1 cellular context compared by ENCODE assay signal in the genomic region with DNA sequence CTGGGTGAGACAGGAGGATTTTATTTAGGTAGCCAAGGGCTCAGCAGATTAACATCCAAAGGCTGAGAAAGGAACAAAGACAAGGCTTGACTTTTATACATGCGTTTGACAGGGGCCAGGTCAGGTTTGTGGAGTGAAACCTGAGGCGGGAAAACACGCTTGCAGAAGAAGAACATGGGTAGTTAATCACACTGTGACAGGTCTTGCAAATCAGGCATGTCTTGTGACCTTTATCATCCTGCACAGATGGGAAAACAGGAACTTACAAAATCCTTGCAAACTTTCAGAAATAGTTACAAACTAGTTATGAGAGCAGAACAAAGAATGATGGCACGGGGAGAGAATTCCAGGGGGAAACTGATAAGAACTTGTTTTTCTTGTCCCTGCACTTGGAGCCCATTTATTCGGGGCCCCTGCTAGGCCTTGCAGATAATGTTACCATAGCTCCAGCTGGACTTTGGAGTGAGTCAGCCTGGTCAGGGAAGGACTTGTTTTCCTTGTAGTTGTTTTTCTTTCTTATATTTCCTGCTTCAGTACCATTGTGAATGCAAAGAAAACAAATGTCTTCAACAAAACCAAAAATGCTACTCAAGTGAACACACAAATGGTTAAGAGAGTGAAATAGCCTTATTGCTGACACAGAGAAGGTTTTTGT.
A peak's percentile ranks its signal among the peaks of the same experiment; 100 is the strongest.
TF ChIP-seq lines count a peak whose summit lies in the region.

No MANE protein-coding gene starts in this region.

TF ChIP-seq in HepG2, 621 proteins besides CTCF, POLR2A, EP300 and RAD21 (continued from another document and continues in another):
- TF ChIP-seq TFDP1 (CRISPR knock-in tag; IDR thresholded peaks at IDR 0.05; ENCODE audit: borderline replicate concordance) (peak; percentile 35; the same call in 1 of the 2 replicates), KDM2A (CRISPR knock-in tag; IDR thresholded peaks at IDR 0.05; ENCODE audit: borderline replicate concordance, low read depth) (no peak), ZNF879 (CRISPR knock-in tag; IDR thresholded peaks at IDR 0.05) (no peak), ZNF552 (CRISPR knock-in tag; IDR thresholded peaks at IDR 0.05; ENCODE audit: borderline replicate concordance) (no peak), KLF9 (CRISPR knock-in tag; IDR thresholded peaks at IDR 0.05; ENCODE audit: low read depth) (no peak), ZBTB2 (CRISPR knock-in tag; IDR thresholded peaks at IDR 0.05; ENCODE audit: low read depth) (no peak), THAP11 (CRISPR knock-in tag; IDR thresholded peaks at IDR 0.05) (peak; percentile 61), PRDM4 (CRISPR knock-in tag; IDR thresholded peaks at IDR 0.05; ENCODE audit: borderline replicate concordance) (no peak), MLX (CRISPR knock-in tag; IDR thresholded peaks at IDR 0.05) (no peak), KLF15 (CRISPR knock-in tag; IDR thresholded peaks at IDR 0.05; ENCODE audit: borderline replicate concordance) (no peak), ARID2 (CRISPR knock-in tag; IDR thresholded peaks at IDR 0.05; ENCODE audit: borderline replicate concordance) (no peak), EZH2 (conservative IDR thresholded peaks at IDR 0.05; ENCODE audit: low read depth, low read length) (no peak), HNF1B (CRISPR knock-in tag; IDR thresholded peaks at IDR 0.05) (no peak), ZNF839 (CRISPR knock-in tag; IDR thresholded peaks at IDR 0.05; ENCODE audit: borderline replicate concordance) (no peak), ZNF572 (CRISPR knock-in tag; IDR thresholded peaks at IDR 0.05) (no peak), REL (CRISPR knock-in tag; conservative IDR thresholded peaks at IDR 0.05) (no peak), TRIM24 (CRISPR knock-in tag; IDR thresholded peaks at IDR 0.05) (no peak), SAFB2 (CRISPR knock-in tag; IDR thresholded peaks at IDR 0.05; ENCODE audit: borderline replicate concordance, low read depth) (no peak), ATAD3A (CRISPR knock-in tag; IDR thresholded peaks at IDR 0.05) (no peak), ZBTB7B (CRISPR knock-in tag; IDR thresholded peaks at IDR 0.05) (peak; percentile 40; the same call in 1 of the 2 replicates), ZBTB7A (CRISPR knock-in tag; IDR thresholded peaks at IDR 0.05) (no peak), KDM3A (CRISPR knock-in tag; IDR thresholded peaks at IDR 0.05; ENCODE audit: low read depth) (no peak), CBX2 (IDR thresholded peaks at IDR 0.05; ENCODE audit: low read depth, low read length) (no peak), CBX2 (CRISPR knock-in tag; IDR thresholded peaks at IDR 0.05; ENCODE audit: low read depth) (no peak)
- TF ChIP-seq, protein P1, sequence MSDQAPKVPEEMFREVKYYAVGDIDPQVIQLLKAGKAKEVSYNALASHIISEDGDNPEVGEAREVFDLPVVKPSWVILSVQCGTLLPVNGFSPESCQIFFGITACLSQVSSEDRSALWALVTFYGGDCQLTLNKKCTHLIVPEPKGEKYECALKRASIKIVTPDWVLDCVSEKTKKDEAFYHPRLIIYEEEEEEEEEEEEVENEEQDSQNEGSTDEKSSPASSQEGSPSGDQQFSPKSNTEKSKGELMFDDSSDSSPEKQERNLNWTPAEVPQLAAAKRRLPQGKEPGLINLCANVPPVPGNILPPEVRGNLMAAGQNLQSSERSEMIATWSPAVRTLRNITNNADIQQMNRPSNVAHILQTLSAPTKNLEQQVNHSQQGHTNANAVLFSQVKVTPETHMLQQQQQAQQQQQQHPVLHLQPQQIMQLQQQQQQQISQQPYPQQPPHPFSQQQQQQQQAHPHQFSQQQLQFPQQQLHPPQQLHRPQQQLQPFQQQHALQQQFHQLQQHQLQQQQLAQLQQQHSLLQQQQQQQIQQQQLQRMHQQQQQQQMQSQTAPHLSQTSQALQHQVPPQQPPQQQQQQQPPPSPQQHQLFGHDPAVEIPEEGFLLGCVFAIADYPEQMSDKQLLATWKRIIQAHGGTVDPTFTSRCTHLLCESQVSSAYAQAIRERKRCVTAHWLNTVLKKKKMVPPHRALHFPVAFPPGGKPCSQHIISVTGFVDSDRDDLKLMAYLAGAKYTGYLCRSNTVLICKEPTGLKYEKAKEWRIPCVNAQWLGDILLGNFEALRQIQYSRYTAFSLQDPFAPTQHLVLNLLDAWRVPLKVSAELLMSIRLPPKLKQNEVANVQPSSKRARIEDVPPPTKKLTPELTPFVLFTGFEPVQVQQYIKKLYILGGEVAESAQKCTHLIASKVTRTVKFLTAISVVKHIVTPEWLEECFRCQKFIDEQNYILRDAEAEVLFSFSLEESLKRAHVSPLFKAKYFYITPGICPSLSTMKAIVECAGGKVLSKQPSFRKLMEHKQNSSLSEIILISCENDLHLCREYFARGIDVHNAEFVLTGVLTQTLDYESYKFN (CRISPR knock-in tag; conservative IDR thresholded peaks at IDR 0.05): peak; percentile 90
- TF ChIP-seq, protein P2, sequence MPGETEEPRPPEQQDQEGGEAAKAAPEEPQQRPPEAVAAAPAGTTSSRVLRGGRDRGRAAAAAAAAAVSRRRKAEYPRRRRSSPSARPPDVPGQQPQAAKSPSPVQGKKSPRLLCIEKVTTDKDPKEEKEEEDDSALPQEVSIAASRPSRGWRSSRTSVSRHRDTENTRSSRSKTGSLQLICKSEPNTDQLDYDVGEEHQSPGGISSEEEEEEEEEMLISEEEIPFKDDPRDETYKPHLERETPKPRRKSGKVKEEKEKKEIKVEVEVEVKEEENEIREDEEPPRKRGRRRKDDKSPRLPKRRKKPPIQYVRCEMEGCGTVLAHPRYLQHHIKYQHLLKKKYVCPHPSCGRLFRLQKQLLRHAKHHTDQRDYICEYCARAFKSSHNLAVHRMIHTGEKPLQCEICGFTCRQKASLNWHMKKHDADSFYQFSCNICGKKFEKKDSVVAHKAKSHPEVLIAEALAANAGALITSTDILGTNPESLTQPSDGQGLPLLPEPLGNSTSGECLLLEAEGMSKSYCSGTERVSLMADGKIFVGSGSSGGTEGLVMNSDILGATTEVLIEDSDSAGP (CRISPR knock-in tag; IDR thresholded peaks at IDR 0.05; ENCODE audit: borderline replicate concordance): no peak
- TF ChIP-seq, protein P3, sequence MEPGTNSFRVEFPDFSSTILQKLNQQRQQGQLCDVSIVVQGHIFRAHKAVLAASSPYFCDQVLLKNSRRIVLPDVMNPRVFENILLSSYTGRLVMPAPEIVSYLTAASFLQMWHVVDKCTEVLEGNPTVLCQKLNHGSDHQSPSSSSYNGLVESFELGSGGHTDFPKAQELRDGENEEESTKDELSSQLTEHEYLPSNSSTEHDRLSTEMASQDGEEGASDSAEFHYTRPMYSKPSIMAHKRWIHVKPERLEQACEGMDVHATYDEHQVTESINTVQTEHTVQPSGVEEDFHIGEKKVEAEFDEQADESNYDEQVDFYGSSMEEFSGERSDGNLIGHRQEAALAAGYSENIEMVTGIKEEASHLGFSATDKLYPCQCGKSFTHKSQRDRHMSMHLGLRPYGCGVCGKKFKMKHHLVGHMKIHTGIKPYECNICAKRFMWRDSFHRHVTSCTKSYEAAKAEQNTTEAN (CRISPR knock-in tag; conservative IDR thresholded peaks at IDR 0.05): no peak
- TF ChIP-seq, protein P4, sequence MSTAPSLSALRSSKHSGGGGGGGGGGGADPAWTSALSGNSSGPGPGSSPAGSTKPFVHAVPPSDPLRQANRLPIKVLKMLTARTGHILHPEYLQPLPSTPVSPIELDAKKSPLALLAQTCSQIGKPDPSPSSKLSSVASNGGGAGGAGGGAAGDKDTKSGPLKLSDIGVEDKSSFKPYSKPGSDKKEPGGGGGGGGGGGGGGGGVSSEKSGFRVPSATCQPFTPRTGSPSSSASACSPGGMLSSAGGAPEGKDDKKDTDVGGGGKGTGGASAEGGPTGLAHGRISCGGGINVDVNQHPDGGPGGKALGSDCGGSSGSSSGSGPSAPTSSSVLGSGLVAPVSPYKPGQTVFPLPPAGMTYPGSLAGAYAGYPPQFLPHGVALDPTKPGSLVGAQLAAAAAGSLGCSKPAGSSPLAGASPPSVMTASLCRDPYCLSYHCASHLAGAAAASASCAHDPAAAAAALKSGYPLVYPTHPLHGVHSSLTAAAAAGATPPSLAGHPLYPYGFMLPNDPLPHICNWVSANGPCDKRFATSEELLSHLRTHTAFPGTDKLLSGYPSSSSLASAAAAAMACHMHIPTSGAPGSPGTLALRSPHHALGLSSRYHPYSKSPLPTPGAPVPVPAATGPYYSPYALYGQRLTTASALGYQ (CRISPR knock-in tag; IDR thresholded peaks at IDR 0.05): no peak
- TF ChIP-seq, protein P5, sequence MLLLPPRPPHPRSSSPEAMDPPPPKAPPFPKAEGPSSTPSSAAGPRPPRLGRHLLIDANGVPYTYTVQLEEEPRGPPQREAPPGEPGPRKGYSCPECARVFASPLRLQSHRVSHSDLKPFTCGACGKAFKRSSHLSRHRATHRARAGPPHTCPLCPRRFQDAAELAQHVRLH (CRISPR knock-in tag; IDR thresholded peaks at IDR 0.05; ENCODE audit: borderline replicate concordance, low read depth): no peak
- TF ChIP-seq, protein P6, sequence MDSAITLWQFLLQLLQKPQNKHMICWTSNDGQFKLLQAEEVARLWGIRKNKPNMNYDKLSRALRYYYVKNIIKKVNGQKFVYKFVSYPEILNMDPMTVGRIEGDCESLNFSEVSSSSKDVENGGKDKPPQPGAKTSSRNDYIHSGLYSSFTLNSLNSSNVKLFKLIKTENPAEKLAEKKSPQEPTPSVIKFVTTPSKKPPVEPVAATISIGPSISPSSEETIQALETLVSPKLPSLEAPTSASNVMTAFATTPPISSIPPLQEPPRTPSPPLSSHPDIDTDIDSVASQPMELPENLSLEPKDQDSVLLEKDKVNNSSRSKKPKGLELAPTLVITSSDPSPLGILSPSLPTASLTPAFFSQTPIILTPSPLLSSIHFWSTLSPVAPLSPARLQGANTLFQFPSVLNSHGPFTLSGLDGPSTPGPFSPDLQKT (CRISPR knock-in tag; IDR thresholded peaks at IDR 0.05; ENCODE audit: borderline replicate concordance): no peak
- TF ChIP-seq, protein P7, sequence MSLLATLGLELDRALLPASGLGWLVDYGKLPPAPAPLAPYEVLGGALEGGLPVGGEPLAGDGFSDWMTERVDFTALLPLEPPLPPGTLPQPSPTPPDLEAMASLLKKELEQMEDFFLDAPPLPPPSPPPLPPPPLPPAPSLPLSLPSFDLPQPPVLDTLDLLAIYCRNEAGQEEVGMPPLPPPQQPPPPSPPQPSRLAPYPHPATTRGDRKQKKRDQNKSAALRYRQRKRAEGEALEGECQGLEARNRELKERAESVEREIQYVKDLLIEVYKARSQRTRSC (CRISPR knock-in tag; IDR thresholded peaks at IDR 0.05; ENCODE audit: low read depth): no peak
